1 cellular context compared by ENCODE assay signal in genomic region chr15:74906450-74907276, GRCh38.
TF ChIP-seq lines count a peak whose summit lies in the region.

TSS of gene FAM219B (minus strand) at chr15:74906851. CDS start at chr15:74906800, 51 bp downstream.

TF ChIP-seq in K562, 482 proteins besides CTCF, POLR2A, EP300 and RAD21 (continued from another document and continues in another):
- TF ChIP-seq, protein P1, sequence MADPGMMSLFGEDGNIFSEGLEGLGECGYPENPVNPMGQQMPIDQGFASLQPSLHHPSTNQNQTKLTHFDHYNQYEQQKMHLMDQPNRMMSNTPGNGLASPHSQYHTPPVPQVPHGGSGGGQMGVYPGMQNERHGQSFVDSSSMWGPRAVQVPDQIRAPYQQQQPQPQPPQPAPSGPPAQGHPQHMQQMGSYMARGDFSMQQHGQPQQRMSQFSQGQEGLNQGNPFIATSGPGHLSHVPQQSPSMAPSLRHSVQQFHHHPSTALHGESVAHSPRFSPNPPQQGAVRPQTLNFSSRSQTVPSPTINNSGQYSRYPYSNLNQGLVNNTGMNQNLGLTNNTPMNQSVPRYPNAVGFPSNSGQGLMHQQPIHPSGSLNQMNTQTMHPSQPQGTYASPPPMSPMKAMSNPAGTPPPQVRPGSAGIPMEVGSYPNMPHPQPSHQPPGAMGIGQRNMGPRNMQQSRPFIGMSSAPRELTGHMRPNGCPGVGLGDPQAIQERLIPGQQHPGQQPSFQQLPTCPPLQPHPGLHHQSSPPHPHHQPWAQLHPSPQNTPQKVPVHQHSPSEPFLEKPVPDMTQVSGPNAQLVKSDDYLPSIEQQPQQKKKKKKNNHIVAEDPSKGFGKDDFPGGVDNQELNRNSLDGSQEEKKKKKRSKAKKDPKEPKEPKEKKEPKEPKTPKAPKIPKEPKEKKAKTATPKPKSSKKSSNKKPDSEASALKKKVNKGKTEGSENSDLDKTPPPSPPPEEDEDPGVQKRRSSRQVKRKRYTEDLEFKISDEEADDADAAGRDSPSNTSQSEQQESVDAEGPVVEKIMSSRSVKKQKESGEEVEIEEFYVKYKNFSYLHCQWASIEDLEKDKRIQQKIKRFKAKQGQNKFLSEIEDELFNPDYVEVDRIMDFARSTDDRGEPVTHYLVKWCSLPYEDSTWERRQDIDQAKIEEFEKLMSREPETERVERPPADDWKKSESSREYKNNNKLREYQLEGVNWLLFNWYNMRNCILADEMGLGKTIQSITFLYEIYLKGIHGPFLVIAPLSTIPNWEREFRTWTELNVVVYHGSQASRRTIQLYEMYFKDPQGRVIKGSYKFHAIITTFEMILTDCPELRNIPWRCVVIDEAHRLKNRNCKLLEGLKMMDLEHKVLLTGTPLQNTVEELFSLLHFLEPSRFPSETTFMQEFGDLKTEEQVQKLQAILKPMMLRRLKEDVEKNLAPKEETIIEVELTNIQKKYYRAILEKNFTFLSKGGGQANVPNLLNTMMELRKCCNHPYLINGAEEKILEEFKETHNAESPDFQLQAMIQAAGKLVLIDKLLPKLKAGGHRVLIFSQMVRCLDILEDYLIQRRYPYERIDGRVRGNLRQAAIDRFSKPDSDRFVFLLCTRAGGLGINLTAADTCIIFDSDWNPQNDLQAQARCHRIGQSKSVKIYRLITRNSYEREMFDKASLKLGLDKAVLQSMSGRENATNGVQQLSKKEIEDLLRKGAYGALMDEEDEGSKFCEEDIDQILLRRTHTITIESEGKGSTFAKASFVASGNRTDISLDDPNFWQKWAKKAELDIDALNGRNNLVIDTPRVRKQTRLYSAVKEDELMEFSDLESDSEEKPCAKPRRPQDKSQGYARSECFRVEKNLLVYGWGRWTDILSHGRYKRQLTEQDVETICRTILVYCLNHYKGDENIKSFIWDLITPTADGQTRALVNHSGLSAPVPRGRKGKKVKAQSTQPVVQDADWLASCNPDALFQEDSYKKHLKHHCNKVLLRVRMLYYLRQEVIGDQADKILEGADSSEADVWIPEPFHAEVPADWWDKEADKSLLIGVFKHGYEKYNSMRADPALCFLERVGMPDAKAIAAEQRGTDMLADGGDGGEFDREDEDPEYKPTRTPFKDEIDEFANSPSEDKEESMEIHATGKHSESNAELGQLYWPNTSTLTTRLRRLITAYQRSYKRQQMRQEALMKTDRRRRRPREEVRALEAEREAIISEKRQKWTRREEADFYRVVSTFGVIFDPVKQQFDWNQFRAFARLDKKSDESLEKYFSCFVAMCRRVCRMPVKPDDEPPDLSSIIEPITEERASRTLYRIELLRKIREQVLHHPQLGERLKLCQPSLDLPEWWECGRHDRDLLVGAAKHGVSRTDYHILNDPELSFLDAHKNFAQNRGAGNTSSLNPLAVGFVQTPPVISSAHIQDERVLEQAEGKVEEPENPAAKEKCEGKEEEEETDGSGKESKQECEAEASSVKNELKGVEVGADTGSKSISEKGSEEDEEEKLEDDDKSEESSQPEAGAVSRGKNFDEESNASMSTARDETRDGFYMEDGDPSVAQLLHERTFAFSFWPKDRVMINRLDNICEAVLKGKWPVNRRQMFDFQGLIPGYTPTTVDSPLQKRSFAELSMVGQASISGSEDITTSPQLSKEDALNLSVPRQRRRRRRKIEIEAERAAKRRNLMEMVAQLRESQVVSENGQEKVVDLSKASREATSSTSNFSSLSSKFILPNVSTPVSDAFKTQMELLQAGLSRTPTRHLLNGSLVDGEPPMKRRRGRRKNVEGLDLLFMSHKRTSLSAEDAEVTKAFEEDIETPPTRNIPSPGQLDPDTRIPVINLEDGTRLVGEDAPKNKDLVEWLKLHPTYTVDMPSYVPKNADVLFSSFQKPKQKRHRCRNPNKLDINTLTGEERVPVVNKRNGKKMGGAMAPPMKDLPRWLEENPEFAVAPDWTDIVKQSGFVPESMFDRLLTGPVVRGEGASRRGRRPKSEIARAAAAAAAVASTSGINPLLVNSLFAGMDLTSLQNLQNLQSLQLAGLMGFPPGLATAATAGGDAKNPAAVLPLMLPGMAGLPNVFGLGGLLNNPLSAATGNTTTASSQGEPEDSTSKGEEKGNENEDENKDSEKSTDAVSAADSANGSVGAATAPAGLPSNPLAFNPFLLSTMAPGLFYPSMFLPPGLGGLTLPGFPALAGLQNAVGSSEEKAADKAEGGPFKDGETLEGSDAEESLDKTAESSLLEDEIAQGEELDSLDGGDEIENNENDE (IDR thresholded peaks at IDR 0.05; ENCODE audit: low read depth, low read length), result no peak
- TF ChIP-seq YY1 (IDR thresholded peaks at IDR 0.05; ENCODE audit: borderline replicate concordance in 1 of 3, control insufficient read depth in 1 of 3, extremely low read depth in 1 of 3, insufficient read depth in 3 of 3, insufficient read length in 1 of 3, insufficient replicate concordance in 2 of 3, low read depth in 1 of 3, low read length in 2 of 3) (peak; percentile 71 to 96 (median 94)), BRCA1 (IDR thresholded peaks at IDR 0.05) (no peak), BRCA1 (CRISPR knock-in tag; IDR thresholded peaks at IDR 0.05) (no peak), ARHGAP35 (IDR thresholded peaks at IDR 0.05; ENCODE audit: partially characterized antibody) (no peak), MCM2 (IDR thresholded peaks at IDR 0.05; ENCODE audit: low read depth) (no peak), ETV6 (IDR thresholded peaks at IDR 0.05; ENCODE audit: borderline replicate concordance in 1 of 2, low read depth in 2 of 2, low read length in 1 of 2) (no peak), ETV6 (CRISPR knock-in tag; IDR thresholded peaks at IDR 0.05; ENCODE audit: borderline replicate concordance) (no peak), EP400 (IDR thresholded peaks at IDR 0.05) (peak; percentile 50), HDAC1 (IDR thresholded peaks at IDR 0.05) (0 out of 4 replicates have a peak, but pooled peaks of 1 of the 2 experiments have one; percentile 12), ZNF695 (CRISPR knock-in tag; IDR thresholded peaks at IDR 0.05) (no peak), ZC3H11A (IDR thresholded peaks at IDR 0.05; ENCODE audit: low read depth, low read length) (no peak), RBM25 (IDR thresholded peaks at IDR 0.05; ENCODE audit: low read depth, low read length, severe bottlenecking) (no peak), MEF2D (tag; conservative IDR thresholded peaks at IDR 0.05; ENCODE audit: low read depth) (no peak), RBM15 (IDR thresholded peaks at IDR 0.05; ENCODE audit: insufficient read depth, low read length) (no peak), SLC30A9 (CRISPR knock-in tag; IDR thresholded peaks at IDR 0.05) (no peak), MYC (IDR thresholded peaks at IDR 0.05; ENCODE audit: low read depth, low read length) (peak; percentile 71; the same call in 1 of the 2 replicates), MYC (CRISPR knock-in tag; IDR thresholded peaks at IDR 0.05; ENCODE audit: borderline replicate concordance, low read depth) (no peak), ZFX (CRISPR knock-in tag; IDR thresholded peaks at IDR 0.05) (peak; percentile 68), SAFB2 (IDR thresholded peaks at IDR 0.05; ENCODE audit: borderline replicate concordance, low read depth, low read length, severe bottlenecking) (no peak), BACH1 (tag; IDR thresholded peaks at IDR 0.05) (no peak), CTCFL (IDR thresholded peaks at IDR 0.05; ENCODE audit: borderline replicate concordance, insufficient read depth, low read depth, low read length, poor library complexity, severe bottlenecking) (no peak), OTX1 (CRISPR knock-in tag; IDR thresholded peaks at IDR 0.05) (no peak), ZNF274 (IDR thresholded peaks at IDR 0.05; ENCODE audit: borderline replicate concordance, low read depth, low read length) (no peak), DLX4 (CRISPR knock-in tag; IDR thresholded peaks at IDR 0.05) (no peak), JUND (IDR thresholded peaks at IDR 0.05; ENCODE audit: borderline replicate concordance, low read depth, low read length) (no peak; the same call in 1 of the 2 replicates), JUND (tag; IDR thresholded peaks at IDR 0.05; ENCODE audit: borderline replicate concordance, low read depth, low read length) (no peak), ZNF668 (CRISPR knock-in tag; IDR thresholded peaks at IDR 0.05) (no peak), MAZ (CRISPR knock-in tag; conservative IDR thresholded peaks at IDR 0.05 in 1 of 2, IDR thresholded peaks at IDR 0.05 in 1 of 2) (peak; percentile 96), XRCC5 (IDR thresholded peaks at IDR 0.05; ENCODE audit: low read depth, low read length) (no peak), NRF1 (conservative IDR thresholded peaks at IDR 0.05 in 1 of 2, IDR thresholded peaks at IDR 0.05 in 1 of 2) (peak; percentile 98), ZBTB7A (IDR thresholded peaks at IDR 0.05; ENCODE audit: borderline replicate concordance, control insufficient read depth, low read depth, low read length) (0 out of 2 replicates have a peak, but pooled peaks have one; percentile 51), ZBTB1 (CRISPR knock-in tag; IDR thresholded peaks at IDR 0.05; ENCODE audit: borderline replicate concordance, low read depth) (no peak), CCNT2 (IDR thresholded peaks at IDR 0.05; ENCODE audit: borderline replicate concordance, extremely low read depth, insufficient read length, low read depth, low read length) (peak; percentile 87), BCOR (IDR thresholded peaks at IDR 0.05) (no peak), CEBPB (tag; IDR thresholded peaks at IDR 0.05) (peak; percentile 89), E4F1 (CRISPR knock-in tag; IDR thresholded peaks at IDR 0.05; ENCODE audit: borderline replicate concordance) (no peak), ZNF589 (CRISPR knock-in tag; IDR thresholded peaks at IDR 0.05; ENCODE audit: low read depth) (no peak), HDGF (IDR thresholded peaks at IDR 0.05) (no peak), RBM34 (IDR thresholded peaks at IDR 0.05; ENCODE audit: borderline replicate concordance, insufficient read depth, low read length) (no peak), STAT5A (IDR thresholded peaks at IDR 0.05; ENCODE audit: borderline replicate concordance, low read length) (no peak), ZBTB17 (CRISPR knock-in tag; IDR thresholded peaks at IDR 0.05) (no peak)
- TF ChIP-seq, protein P2, sequence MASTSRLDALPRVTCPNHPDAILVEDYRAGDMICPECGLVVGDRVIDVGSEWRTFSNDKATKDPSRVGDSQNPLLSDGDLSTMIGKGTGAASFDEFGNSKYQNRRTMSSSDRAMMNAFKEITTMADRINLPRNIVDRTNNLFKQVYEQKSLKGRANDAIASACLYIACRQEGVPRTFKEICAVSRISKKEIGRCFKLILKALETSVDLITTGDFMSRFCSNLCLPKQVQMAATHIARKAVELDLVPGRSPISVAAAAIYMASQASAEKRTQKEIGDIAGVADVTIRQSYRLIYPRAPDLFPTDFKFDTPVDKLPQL (IDR thresholded peaks at IDR 0.05; ENCODE audit: extremely low read depth, insufficient read length), result no peak
- TF ChIP-seq, protein P3, sequence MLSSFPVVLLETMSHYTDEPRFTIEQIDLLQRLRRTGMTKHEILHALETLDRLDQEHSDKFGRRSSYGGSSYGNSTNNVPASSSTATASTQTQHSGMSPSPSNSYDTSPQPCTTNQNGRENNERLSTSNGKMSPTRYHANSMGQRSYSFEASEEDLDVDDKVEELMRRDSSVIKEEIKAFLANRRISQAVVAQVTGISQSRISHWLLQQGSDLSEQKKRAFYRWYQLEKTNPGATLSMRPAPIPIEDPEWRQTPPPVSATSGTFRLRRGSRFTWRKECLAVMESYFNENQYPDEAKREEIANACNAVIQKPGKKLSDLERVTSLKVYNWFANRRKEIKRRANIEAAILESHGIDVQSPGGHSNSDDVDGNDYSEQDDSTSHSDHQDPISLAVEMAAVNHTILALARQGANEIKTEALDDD (IDR thresholded peaks at IDR 0.05), result no peak; the same call in 1 of the 2 replicates
- TF ChIP-seq, protein P4, sequence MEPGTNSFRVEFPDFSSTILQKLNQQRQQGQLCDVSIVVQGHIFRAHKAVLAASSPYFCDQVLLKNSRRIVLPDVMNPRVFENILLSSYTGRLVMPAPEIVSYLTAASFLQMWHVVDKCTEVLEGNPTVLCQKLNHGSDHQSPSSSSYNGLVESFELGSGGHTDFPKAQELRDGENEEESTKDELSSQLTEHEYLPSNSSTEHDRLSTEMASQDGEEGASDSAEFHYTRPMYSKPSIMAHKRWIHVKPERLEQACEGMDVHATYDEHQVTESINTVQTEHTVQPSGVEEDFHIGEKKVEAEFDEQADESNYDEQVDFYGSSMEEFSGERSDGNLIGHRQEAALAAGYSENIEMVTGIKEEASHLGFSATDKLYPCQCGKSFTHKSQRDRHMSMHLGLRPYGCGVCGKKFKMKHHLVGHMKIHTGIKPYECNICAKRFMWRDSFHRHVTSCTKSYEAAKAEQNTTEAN (CRISPR knock-in tag; IDR thresholded peaks at IDR 0.05), result no peak
